9 cellular contexts compared by ENCODE assay signal in genomic region chr16:27245276-27246231, GRCh38. TPM values are rescaled to one million over a fixed set of nuclear protein-coding genes. Genes with fewer than 3 reads are reported as not detected.
A peak's percentile ranks its signal among the peaks of the same experiment; 100 is the strongest.
DNase-seq lines count a peak whose midpoint lies in the region; ATAC-seq, FAIRE-seq and TF ChIP-seq lines count a peak whose summit lies in the region.
"Had no signal": no experiment of that assay in that cellular context is flagged by ENCODE, and none has a peak within 500 bp of the region (broad histone marks: within the 10 kb centered on the region; RNA-seq: fewer than 3 reads in every experiment).

No MANE protein-coding gene starts in this region.

- H3K79me2 ChIP-seq in HepG2 (ENCODE audit: insufficient read depth, low read length) = peaks cover 4% of the 10 kb centered on the region

- no peak for TF ChIP-seq POLR2A in HepG2 (IDR thresholded peaks at IDR 0.05; ENCODE audit: insufficient read depth in 1 of 2, low read depth in 2 of 2, low read length in 2 of 2)

- H2AFZ ChIP-seq in HepG2 (ENCODE audit: low read length) = no peak overlapping the region

- TF ChIP-seq CTCF in HepG2 (CRISPR knock-in tag; IDR thresholded peaks at IDR 0.05) (no peak), GM20000 (IDR thresholded peaks at IDR 0.05; ENCODE audit: extremely low read depth, missing control alignments) (no peak)

- H3K27me3 ChIP-seq in HepG2 (ENCODE audit: control insufficient read depth in 1 of 2, insufficient read depth in 2 of 2, low read length in 2 of 2) = no peaks in the 10 kb centered on the region
- no peaks in the 10 kb centered on the region for H3K27me3 ChIP-seq in subcutaneous abdominal adipose tissue (ENCODE audit: control insufficient read depth in 5 of 5, insufficient read depth in 4 of 5, low read length in 5 of 5)

- POLR2A ChIA-PET in HepG2 (lab: Yijun Ruan, JAX) = no interaction called here

- H3K27ac ChIP-seq in HepG2 (ENCODE audit: extremely low read length, insufficient read depth, low read length) (no peak overlapping the region), subcutaneous abdominal adipose tissue (ENCODE audit: low read depth, low read length) (peak overlapping the region; percentile 60)

- no peak overlapping the region for H3K4me2 ChIP-seq in HepG2 (ENCODE audit: low read depth, low read length)

- peaks cover 21% of the 10 kb centered on the region for H3K4me1 ChIP-seq in HepG2 (ENCODE audit: insufficient read depth, low read length)
- peaks cover 23 to 55% (median 52%) of the 10 kb centered on the region in 5 donors for H3K4me1 ChIP-seq in subcutaneous abdominal adipose tissue (ENCODE audit: control insufficient read depth in 5 of 5, insufficient read depth in 5 of 5, low read length in 5 of 5)

- H3K4me3 ChIP-seq in HepG2 (replicated peaks in 1 of 3; ENCODE audit: insufficient read depth in 1 of 3, low read depth in 2 of 3, low read length in 3 of 3) (no peak overlapping the region), subcutaneous abdominal adipose tissue (ENCODE audit: low read depth in 1 of 5, low read length in 5 of 5) (peak overlapping the region in 3 of 5 donors; percentile 11 to 29 (median 25))

- H3K9ac ChIP-seq in HepG2 (ENCODE audit: insufficient read depth, low read depth, low read length) = no peak overlapping the region
- H3K9ac ChIP-seq in subcutaneous abdominal adipose tissue (ENCODE audit: low read length in 5 of 5) = peak overlapping the region in 1 of 5 donors; percentile 17

- CTCF ChIA-PET in HepG2 (lab: Yijun Ruan, JAX; ENCODE audit: low intra/inter-chr PET ratio, low total read pairs) = no interaction called here

- DNase-seq in RPMI7951 (ENCODE audit: low read depth) (peak; percentile 15), astrocyte of the hippocampus (ENCODE audit: low read depth, low spot score) (peak; percentile 91), HepG2 (ENCODE audit: low spot score) (no peak), GM20000 (ENCODE audit: low spot score) (no peak), NCI-H146 (lab: John Stamatoyannopoulos, UW) (no peak), NCI-H524 (lab: John Stamatoyannopoulos, UW) (no peak), NCI-H2196 treated with DMSO at 0.1 percent for 48 hours (lab: John Stamatoyannopoulos, UW; ENCODE audit: unreplicated experiment) (no peak)
- DNase-seq: stimulated activated naive B cell treated with anti-CD40 and anti-IgM and Interleukin-4, amounts not matched to agents 10 μg/mL and 1 μg/mL and 100 μg/mL, for 72 hours had no signal

- no TSS peak for BruUV-seq in HepG2 (replicated peaks; lab: Mats Ljungman, UMichigan)

- no peak for TF ChIP-seq RAD21 in HepG2 (CRISPR knock-in tag; IDR thresholded peaks at IDR 0.05)

- no peak for FAIRE-seq in HepG2 (lab: Jason Lieb, UNC)

- H3K9me3 ChIP-seq in HepG2 (ENCODE audit: low read length) (no peaks in the 10 kb centered on the region), subcutaneous abdominal adipose tissue (ENCODE audit: control insufficient read depth in 5 of 5, low read length in 5 of 5) (no peaks in the 10 kb centered on the region)

- no peaks in the 10 kb centered on the region for H4K20me1 ChIP-seq in HepG2 (ENCODE audit: insufficient read depth, low read length)

- intact Hi-C loops in HepG2 (cut with micrococcal nuclease; ENCODE audit: unreplicated experiment) = no loop called here

- WGBS in HepG2 (ENCODE audit: low lambda C conversion rate) = 94% methylated on average over 20 of the region's 20 CpGs

- ATAC-seq in HepG2 = no peak
- ATAC-seq: stimulated activated naive B cell treated with anti-CD40 and anti-IgM and Interleukin-4, amounts not matched to agents 10 μg/mL and 1 μg/mL and 100 μg/mL, for 72 hours had no signal

- no peak for TF ChIP-seq EP300 in HepG2 (IDR thresholded peaks at IDR 0.05; ENCODE audit: low read depth in 2 of 2, low read length in 2 of 2)
- no peak for TF ChIP-seq EP300 in HepG2 (CRISPR knock-in tag; IDR thresholded peaks at IDR 0.05; ENCODE audit: borderline replicate concordance)

- in situ Hi-C loops in HepG2 (cut with HindIII; ENCODE audit: extremely low pct_ligation_motif_present, low pct_unique_long_range_greater_than_20kb) = no loop called here

- H3K36me3 ChIP-seq in HepG2 (replicated peaks in 1 of 2; ENCODE audit: control insufficient read depth in 1 of 2, insufficient read depth in 2 of 2, low read length in 2 of 2) (peaks cover 1 to 16% of the 10 kb centered on the region in 2 experiments; a peak in 4 of 5 replicates), subcutaneous abdominal adipose tissue (ENCODE audit: control insufficient read depth in 5 of 5, insufficient read depth in 5 of 5, low read length in 5 of 5) (no peaks in the 10 kb centered on the region)

TF ChIP-seq in HepG2, 621 proteins besides CTCF, POLR2A, EP300 and RAD21:
- TF ChIP-seq PHF21A (CRISPR knock-in tag; IDR thresholded peaks at IDR 0.05) (0 out of 2 replicates have a peak, but pooled peaks have one; percentile 16), PATZ1 (CRISPR knock-in tag; IDR thresholded peaks at IDR 0.05) (no peak)
TF ChIP-seq in HepG2: peak in this region for 1.

RNA-seq across cellular contexts. Expression of gene NSMCE1, which starts 23.0 kb away (rescaled TPM):
- 83.5 and 85.5 TPM in 2 replicates for total RNA-seq in RPMI7951 (2014; rRNA removed; shearing (Covaris generic))
- 52.9 and 53.2 TPM in 2 replicates for total RNA-seq in HepG2 (2016; rRNA removed; fragmentation: Illumina TruSeq; extraction: Trizol)
- total RNA-seq in HepG2 (2016; cell fraction: cytosol; rRNA removed; fragmentation: Illumina TruSeq; extraction: Trizol; ENCODE audit: low read depth) = 17.2 and 19.5 TPM in 2 replicates
- 55.4 and 56.5 TPM in 2 replicates for total RNA-seq in HepG2 (2016; cell fraction: insoluble cytoplasmic fraction; rRNA removed; fragmentation: Illumina TruSeq; extraction: Trizol)
- 25.5 and 27.7 TPM in 2 replicates for total RNA-seq in HepG2 (2016; cell fraction: membrane; rRNA removed; fragmentation: Illumina TruSeq; extraction: Trizol)
- total RNA-seq in HepG2 (2016; cell fraction: nucleus; rRNA removed; fragmentation: Illumina TruSeq; extraction: Trizol) = 28.0 and 30.5 TPM in 2 replicates
- 42.7 and 43.5 TPM in 2 replicates for polyA plus RNA-seq in HepG2 (2011; rRNA removed)
- polyA plus RNA-seq in HepG2 (2011; cell fraction: cytosol; rRNA removed) = 43.3 and 48.1 TPM in 2 replicates
- 9.6 and 20.1 TPM in 2 replicates for polyA plus RNA-seq in HepG2 (2011; cell fraction: nucleus; rRNA removed)
- 63.6 and 69.8 TPM in 2 replicates for polyA plus RNA-seq in HepG2 (2012)
- polyA plus RNA-seq in HepG2 (2016; cell fraction: cytosol; fragmentation: Illumina TruSeq; extraction: Trizol; ENCODE audit: low read depth) = 16.5 and 23.5 TPM in 2 replicates
- 55.4 and 59.8 TPM in 2 replicates for polyA plus RNA-seq in HepG2 (2016; cell fraction: insoluble cytoplasmic fraction; fragmentation: Illumina TruSeq; extraction: Trizol; ENCODE audit: low read depth)
- polyA plus RNA-seq in HepG2 (2016; cell fraction: membrane; fragmentation: Illumina TruSeq; extraction: Trizol; ENCODE audit: low read depth) = 23.1 and 25.4 TPM in 2 replicates
- polyA plus RNA-seq in HepG2 (2016; cell fraction: nucleus; fragmentation: Illumina TruSeq; extraction: Trizol; ENCODE audit: insufficient read depth, low read depth) = 58.1 and 59.0 TPM in 2 replicates
- polyA minus RNA-seq in HepG2 (2011; rRNA and poly(A)+ RNA removed; ENCODE audit: low replicate concordance) = 68.2 and 105 TPM in 2 replicates
- 19.2 and 19.6 TPM in 2 replicates for polyA minus RNA-seq in HepG2 (2011; cell fraction: cytosol; rRNA and poly(A)+ RNA removed)
- polyA minus RNA-seq in HepG2 (2011; cell fraction: nucleus; rRNA and poly(A)+ RNA removed) = 12.1 and 29.7 TPM in 2 replicates

RNA-seq across cellular contexts. Expression of gene KDM8, which starts 42.2 kb away (rescaled TPM):
- total RNA-seq in RPMI7951 (2014; rRNA removed; shearing (Covaris generic)) = 2.3 and 2.4 TPM in 2 replicates
- 5.2 and 8.6 TPM in 2 replicates for total RNA-seq in HepG2 (2016; rRNA removed; fragmentation: Illumina TruSeq; extraction: Trizol)
- total RNA-seq in HepG2 (2016; cell fraction: cytosol; rRNA removed; fragmentation: Illumina TruSeq; extraction: Trizol; ENCODE audit: low read depth) = 4.8 and 8.6 TPM in 2 replicates
- 6.8 and 8.9 TPM in 2 replicates for total RNA-seq in HepG2 (2016; cell fraction: insoluble cytoplasmic fraction; rRNA removed; fragmentation: Illumina TruSeq; extraction: Trizol)
- 5.4 and 6.5 TPM in 2 replicates for total RNA-seq in HepG2 (2016; cell fraction: membrane; rRNA removed; fragmentation: Illumina TruSeq; extraction: Trizol)
- total RNA-seq in HepG2 (2016; cell fraction: nucleus; rRNA removed; fragmentation: Illumina TruSeq; extraction: Trizol) = 10.5 and 11.8 TPM in 2 replicates
- 3.3 and 4.0 TPM in 2 replicates for polyA plus RNA-seq in HepG2 (2011; rRNA removed)
- 1.7 and 1.8 TPM in 2 replicates for polyA plus RNA-seq in HepG2 (2011; cell fraction: cytosol; rRNA removed)
- 18.0 and 23.0 TPM in 2 replicates for polyA plus RNA-seq in HepG2 (2011; cell fraction: nucleus; rRNA removed)
- 3.3 and 3.7 TPM in 2 replicates for polyA plus RNA-seq in HepG2 (2012)
- polyA plus RNA-seq in HepG2 (2016; cell fraction: cytosol; fragmentation: Illumina TruSeq; extraction: Trizol; ENCODE audit: low read depth) = 1.4 and 2.0 TPM in 2 replicates
- polyA plus RNA-seq in HepG2 (2016; cell fraction: insoluble cytoplasmic fraction; fragmentation: Illumina TruSeq; extraction: Trizol; ENCODE audit: low read depth) = 8.2 and 9.2 TPM in 2 replicates
- polyA plus RNA-seq in HepG2 (2016; cell fraction: membrane; fragmentation: Illumina TruSeq; extraction: Trizol; ENCODE audit: low read depth) = 2.7 and 2.8 TPM in 2 replicates
- 14.1 and 16.6 TPM in 2 replicates for polyA plus RNA-seq in HepG2 (2016; cell fraction: nucleus; fragmentation: Illumina TruSeq; extraction: Trizol; ENCODE audit: insufficient read depth, low read depth)
- polyA minus RNA-seq in HepG2 (2011; rRNA and poly(A)+ RNA removed; ENCODE audit: low replicate concordance) = 8.5 and 15.7 TPM in 2 replicates
- polyA minus RNA-seq in HepG2 (2011; cell fraction: cytosol; rRNA and poly(A)+ RNA removed) = 1.7 and 2.4 TPM in 2 replicates
- polyA minus RNA-seq in HepG2 (2011; cell fraction: nucleus; rRNA and poly(A)+ RNA removed) = 13.1 and 14.7 TPM in 2 replicates

Comparison
In these comparisons a context has a peak if more than half of its experiments do, and no peak if none do; other contexts are left out.
1. DNase-seq: peak in RPMI7951 (single experiment) and astrocyte of the hippocampus (single experiment); none in HepG2 (single experiment), GM20000 (single experiment), NCI-H146 (single experiment), NCI-H524 (0 of 2) and NCI-H2196 treated with DMSO at 0.1 percent for 48 hours (single experiment).
2. H3K4me3 ChIP-seq: peak in subcutaneous abdominal adipose tissue (3 of 5); none in HepG2 (0 of 3).